ENCODE assay signal across 9 cellular contexts in the genomic region with DNA sequence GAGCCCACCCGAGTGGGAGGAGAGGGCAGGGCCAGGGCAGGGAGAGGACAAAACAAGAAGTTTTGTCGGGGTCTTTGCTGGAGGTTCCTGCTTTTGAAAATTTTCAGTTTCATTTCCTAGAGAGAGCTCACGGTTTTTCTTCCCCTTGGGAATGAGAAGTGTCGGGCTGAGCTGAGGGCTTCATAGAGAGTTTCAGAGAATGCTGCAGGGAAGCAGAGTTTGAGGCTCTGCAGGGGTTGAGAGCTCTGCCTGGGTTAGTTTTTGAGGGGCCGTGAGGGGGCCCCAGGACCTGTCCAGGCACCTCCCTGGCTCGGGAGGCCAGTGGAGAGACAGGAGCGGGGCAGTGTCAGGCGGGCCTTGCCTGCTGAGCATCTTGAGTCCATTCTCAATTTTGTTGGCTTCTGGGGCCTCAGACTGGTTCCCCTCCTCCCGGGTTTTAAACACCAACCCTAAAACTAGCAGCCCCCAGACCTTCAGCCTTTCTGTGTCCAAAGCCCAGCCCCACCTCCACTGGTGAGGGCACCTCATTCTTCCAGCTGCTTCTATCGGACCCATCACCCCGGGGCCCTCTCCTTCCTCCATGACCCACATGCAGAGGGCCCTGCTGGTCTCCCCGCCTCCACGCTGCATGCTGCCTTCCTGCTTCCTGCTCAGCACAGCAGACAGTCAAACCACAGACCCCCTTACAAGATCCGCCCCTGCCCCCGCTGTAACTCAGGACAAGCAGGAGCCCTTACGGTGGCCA. TPM values are rescaled to one million over a fixed set of nuclear protein-coding genes. Genes with fewer than 3 reads are reported as not detected.
DNase-seq lines count a peak whose midpoint lies in the region; ATAC-seq and TF ChIP-seq lines count a peak whose summit lies in the region.
"Had no signal": no experiment of that assay in that cellular context is flagged by ENCODE, and none has a peak within 500 bp of the region (broad histone marks: within the 10 kb centered on the region; RNA-seq: fewer than 3 reads in every experiment).

No MANE protein-coding gene starts in this region.

- H3K9me3 Mint-ChIP-seq in activated T-helper 2 cell treated with anti-CD3 and anti-CD28 coated beads, Interferon-gamma antibody, Interleukin-2, Interleukin-4, amounts not matched to agents 10 μg/mL and 5 μg/mL and 100 μg/mL, durations not matched to agents 14 hours and 24 hours and 36 hours, result no peaks in the 10 kb centered on the region

- H3K9me3 ChIP-seq in lung (ENCODE audit: control insufficient read depth in 2 of 2, insufficient read depth in 1 of 2, low read length in 1 of 2), result no peaks in the 10 kb centered on the region
- no peaks in the 10 kb centered on the region for H3K9me3 ChIP-seq in testis

- peak overlapping the region; percentile 38 to 80 for H3K27ac ChIP-seq in lung (ENCODE audit: low read depth in 1 of 2, low read length in 1 of 2)
- H3K27ac ChIP-seq in testis, result peak overlapping the region; percentile 3 to 59
- H3K27ac ChIP-seq: 22Rv1 had no signal

- peak overlapping the region; percentile 57 for H3K4me3 ChIP-seq in lung
- peak overlapping the region; percentile 31 to 34 for H3K4me3 ChIP-seq in testis

- peak; percentile 76 for DNase-seq in NK-92 treated with Interleukin-12 subunit alpha and Interleukin-12 subunit beta, amount 100 ng/mL, for 24 hours (lab: John Stamatoyannopoulos, UW)
- DNase-seq in NK-92 (lab: John Stamatoyannopoulos, UW; ENCODE audit: unreplicated experiment), result no peak
- DNase-seq in activated T-helper 2 cell treated with anti-CD3 and anti-CD28 coated beads, Interferon-gamma antibody, Interleukin-2, Interleukin-4, amounts not matched to agents 10 μg/mL and 5 μg/mL and 100 μg/mL, durations not matched to agents 14 hours and 24 hours and 36 hours (ENCODE audit: low spot score), result peak; percentile 42
- no peak for DNase-seq in lung (ENCODE audit: low spot score)
- DNase-seq in testis, result no peak
- DNase-seq in D341Med (ENCODE audit: low spot score), result no peak

- TF ChIP-seq CTCF in lung (IDR thresholded peaks at IDR 0.05; ENCODE audit: control extremely low read depth, extremely low read depth) (no peak), testis (IDR thresholded peaks at IDR 0.05) (no peak)

- H3K4me3 Mint-ChIP-seq in activated T-helper 2 cell treated with anti-CD3 and anti-CD28 coated beads, Interferon-gamma antibody, Interleukin-2, Interleukin-4, amounts not matched to agents 10 μg/mL and 5 μg/mL and 100 μg/mL, durations not matched to agents 14 hours and 24 hours and 36 hours (ENCODE audit: low read depth), result peak overlapping the region; percentile 91

- peak overlapping the region; percentile 91 for H3K27ac Mint-ChIP-seq in activated T-helper 2 cell treated with anti-CD3 and anti-CD28 coated beads, Interferon-gamma antibody, Interleukin-2, Interleukin-4, amounts not matched to agents 10 μg/mL and 5 μg/mL and 100 μg/mL, durations not matched to agents 14 hours and 24 hours and 36 hours

- TF ChIP-seq POLR2A in testis (IDR thresholded peaks at IDR 0.05), result no peak

- H3K4me1 Mint-ChIP-seq in activated T-helper 2 cell treated with anti-CD3 and anti-CD28 coated beads, Interferon-gamma antibody, Interleukin-2, Interleukin-4, amounts not matched to agents 10 μg/mL and 5 μg/mL and 100 μg/mL, durations not matched to agents 14 hours and 24 hours and 36 hours (ENCODE audit: low read depth), result peaks cover 36% of the 10 kb centered on the region

- WGBS in lung, 2 donors, result 18 to 40% methylated on average over 16 of the region's 16 CpGs
- WGBS in testis, 2 donors, result 68 to 72% methylated on average over 16 of the region's 16 CpGs

- peaks cover 3 to 23% of the 10 kb centered on the region in 2 donors for H3K4me1 ChIP-seq in lung (ENCODE audit: control insufficient read depth in 2 of 2, insufficient read depth in 2 of 2, low read length in 2 of 2)
- peaks cover 23% of the 10 kb centered on the region for H3K4me1 ChIP-seq in testis

- ATAC-seq in lung (ENCODE audit: insufficient read depth, low FRiP score), result no peak
- ATAC-seq in HG02973 (IDR thresholded peaks at IDR 0.05; ENCODE audit: unreplicated experiment), result no peak
- no peak for ATAC-seq in HG03025 (IDR thresholded peaks at IDR 0.05; ENCODE audit: low FRiP score, unreplicated experiment)

- H3K36me3 ChIP-seq in lung (ENCODE audit: control insufficient read depth in 2 of 2, insufficient read depth in 2 of 2, low read length in 2 of 2) (peaks cover 0 to 13% of the 10 kb centered on the region in 2 donors), testis (ENCODE audit: low read depth, missing control alignments) (no peaks in the 10 kb centered on the region)

- intact Hi-C loops in activated T-helper 2 cell treated with anti-CD3 and anti-CD28 coated beads, Interferon-gamma antibody, Interleukin-2, Interleukin-4, amounts not matched to agents 10 μg/mL and 5 μg/mL and 100 μg/mL, durations not matched to agents 14 hours and 24 hours and 36 hours (cut with micrococcal nuclease), result loop anchor here (5.0 kb wide), 1 partner anchor 162 kb away; a partner anchor contains a TSS
- intact Hi-C loops in testis (cut with DNase I; ENCODE audit: low total_unique reads), result no loop called here

- H3K27me3 Mint-ChIP-seq in activated T-helper 2 cell treated with anti-CD3 and anti-CD28 coated beads, Interferon-gamma antibody, Interleukin-2, Interleukin-4, amounts not matched to agents 10 μg/mL and 5 μg/mL and 100 μg/mL, durations not matched to agents 14 hours and 24 hours and 36 hours (ENCODE audit: low read depth), result no peaks in the 10 kb centered on the region

- H3K36me3 Mint-ChIP-seq in activated T-helper 2 cell treated with anti-CD3 and anti-CD28 coated beads, Interferon-gamma antibody, Interleukin-2, Interleukin-4, amounts not matched to agents 10 μg/mL and 5 μg/mL and 100 μg/mL, durations not matched to agents 14 hours and 24 hours and 36 hours (ENCODE audit: low read depth), result peaks cover 26% of the 10 kb centered on the region

- H3K27me3 ChIP-seq in lung (ENCODE audit: control insufficient read depth, insufficient read depth) (no peaks in the 10 kb centered on the region), testis (no peaks in the 10 kb centered on the region)

RNA-seq across cellular contexts. Expression of a gene that starts 3.6 kb away (rescaled TPM):
- 297 and 309 TPM in 2 replicates for total RNA-seq in activated T-helper 2 cell treated with anti-CD3 and anti-CD28 coated beads, Interferon-gamma antibody, Interleukin-2, Interleukin-4, amounts not matched to agents 10 μg/mL and 5 μg/mL and 100 μg/mL, durations not matched to agents 14 hours and 24 hours and 36 hours
- total RNA-seq in lung, result 100 to 1,000 TPM; 135 to 198 TPM
- polyA plus RNA-seq in lung, result 10 to 100 TPM; 67.0 to 76.7 TPM
- 10 to 100 TPM; 66.9 to 68.9 TPM for total RNA-seq in testis
- polyA plus RNA-seq in testis (ENCODE audit: insufficient read depth, low read depth, low replicate concordance), result 25.3 TPM

RNA-seq across cellular contexts. Expression of a gene that starts 44.0 kb away (rescaled TPM):
- 9.7 TPM in 2 replicates for total RNA-seq in activated T-helper 2 cell treated with anti-CD3 and anti-CD28 coated beads, Interferon-gamma antibody, Interleukin-2, Interleukin-4, amounts not matched to agents 10 μg/mL and 5 μg/mL and 100 μg/mL, durations not matched to agents 14 hours and 24 hours and 36 hours
- 10 to 100 TPM; 27.8 to 34.2 TPM for total RNA-seq in lung
- 10 to 100 TPM; 25.0 to 37.0 TPM for polyA plus RNA-seq in lung
- 10 to 100 TPM; 16.9 to 19.0 TPM for total RNA-seq in testis
- 8.4 TPM for polyA plus RNA-seq in testis (ENCODE audit: insufficient read depth, low read depth, low replicate concordance)

RNA-seq across cellular contexts. Expression of a gene that starts 44.1 kb away (rescaled TPM):
- total RNA-seq in activated T-helper 2 cell treated with anti-CD3 and anti-CD28 coated beads, Interferon-gamma antibody, Interleukin-2, Interleukin-4, amounts not matched to agents 10 μg/mL and 5 μg/mL and 100 μg/mL, durations not matched to agents 14 hours and 24 hours and 36 hours, result 25.5 and 29.0 TPM in 2 replicates
- total RNA-seq in lung, result 10 to 100 TPM; 27.5 to 75.1 TPM
- 10 to 100 TPM; 42.5 to 65.7 TPM for polyA plus RNA-seq in lung
- 10 to 100 TPM; 29.7 to 50.3 TPM for total RNA-seq in testis
- 19.8 TPM for polyA plus RNA-seq in testis (ENCODE audit: insufficient read depth, low read depth, low replicate concordance)

Comparison
In these comparisons a context has a peak if more than half of its experiments do, and no peak if none do; other contexts are left out.
1. DNase-seq: peak in NK-92 treated with Interleukin-12 subunit alpha and Interleukin-12 subunit beta, amount 100 ng/mL, for 24 hours (single experiment) and activated T-helper 2 cell treated with anti-CD3 and anti-CD28 coated beads, Interferon-gamma antibody, Interleukin-2, Interleukin-4, amounts not matched to agents 10 μg/mL and 5 μg/mL and 100 μg/mL, durations not matched to agents 14 hours and 24 hours and 36 hours (single experiment); none in NK-92 (single experiment), lung (single experiment), testis (single experiment) and D341Med (single experiment).